In the genomic region with DNA sequence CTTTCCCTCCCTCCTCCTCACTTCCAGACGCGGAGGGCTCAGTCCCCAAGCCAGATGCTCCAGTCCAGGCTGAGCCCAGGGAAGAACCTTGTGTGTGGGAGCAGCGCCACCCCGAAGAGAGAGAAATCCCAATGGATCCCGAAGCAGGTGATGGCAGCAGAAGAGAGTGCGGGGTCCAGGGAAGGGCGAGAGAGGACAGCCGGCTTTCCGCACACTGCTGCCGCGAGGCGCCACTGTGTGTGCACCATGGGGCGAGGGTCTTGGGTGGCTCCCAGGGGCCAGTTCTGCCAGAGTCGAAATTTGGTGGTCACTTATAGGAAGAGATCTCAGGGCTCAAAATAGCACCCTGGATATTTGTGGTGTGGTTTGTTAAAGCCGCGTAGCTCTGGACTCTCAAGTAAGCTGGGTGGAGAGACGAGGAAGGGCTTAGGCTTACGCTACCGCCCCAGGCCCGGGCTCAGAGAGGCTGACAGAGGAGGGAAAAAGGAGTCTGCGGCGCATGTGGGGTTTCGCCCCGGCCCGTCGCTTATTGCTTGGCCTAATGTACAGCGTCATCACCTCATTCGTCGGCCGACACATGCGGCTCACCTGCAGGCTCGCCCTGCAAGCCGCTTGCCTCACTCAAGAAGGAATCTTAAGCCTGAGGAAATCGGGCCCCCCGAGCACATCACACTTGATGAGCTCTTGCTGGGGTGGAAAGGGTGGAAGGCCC, we compare ENCODE assay signal across 19 cellular contexts.
"Had no signal": no experiment of that assay in that cellular context is flagged by ENCODE, and none has a peak within 500 bp of the region (broad histone marks: within the 10 kb centered on the region; RNA-seq: fewer than 3 reads in every experiment).

No MANE protein-coding gene starts in this region.

- H3K27ac ChIP-seq: adrenal gland, ascending aorta, coronary artery, epithelial cell of prostate, lower lobe of right lung, SJSA1, transverse colon, uterus had no signal

- H3K36me3 ChIP-seq: uterus had no signal

- H3K9me3 Mint-ChIP-seq: activated T-helper 1 cell treated with anti-CD3 and anti-CD28 coated beads, Interleukin-12 subunit alpha, Interleukin-12 subunit beta, Interleukin-2, Interleukin-4 antibody, amounts not matched to agents 30 ng/mL and 10 ng/mL and 1 ng/mL, durations not matched to agents 14 hours and 24 hours and 36 hours; naive B cell had no signal

- ATAC-seq: lower lobe of right lung had no signal

- DNase-seq: activated CD4-positive, alpha-beta T cell treated with anti-CD3 and anti-CD28 coated beads for 4 hours; activated CD8-positive, alpha-beta memory T cell treated with anti-CD3 and anti-CD28 coated beads, Interleukin-2, amount 50 U/mL, for 48 hours; adrenal gland; lower lobe of right lung; naive B cell; retina; stimulated activated CD4-positive, alpha-beta T cell treated with anti-CD3 and anti-CD28 coated beads, Interleukin-12 subunit alpha, Interleukin-12 subunit beta, amount 100 ng/mL, for 4 hours; T-helper 1 cell; transverse colon; uterus had no signal

- H3K4me3 Mint-ChIP-seq: activated naive CD8-positive, alpha-beta T cell; activated T-helper 1 cell treated with anti-CD3 and anti-CD28 coated beads, Interleukin-12 subunit alpha, Interleukin-12 subunit beta, Interleukin-2, Interleukin-4 antibody, amounts not matched to agents 30 ng/mL and 10 ng/mL and 1 ng/mL, durations not matched to agents 14 hours and 24 hours and 36 hours; naive B cell had no signal

- H3K9me3 ChIP-seq: adrenal gland, ascending aorta, lower lobe of right lung, SJSA1, transverse colon, uterus had no signal

- H3K27me3 Mint-ChIP-seq: activated naive CD8-positive, alpha-beta T cell; naive B cell; progenitor cell of endocrine pancreas had no signal

- FAIRE-seq: keratinocyte, TTC549 had no signal

- H3K27me3 ChIP-seq: adrenal gland, ascending aorta, SJSA1, transverse colon, uterus had no signal

- H3K4me3 ChIP-seq: adrenal gland, ascending aorta, coronary artery, lower lobe of right lung, SJSA1, transverse colon, uterus had no signal

- H3K27ac Mint-ChIP-seq: activated naive CD8-positive, alpha-beta T cell; activated T-helper 1 cell treated with anti-CD3 and anti-CD28 coated beads, Interleukin-12 subunit alpha, Interleukin-12 subunit beta, Interleukin-2, Interleukin-4 antibody, amounts not matched to agents 30 ng/mL and 10 ng/mL and 1 ng/mL, durations not matched to agents 14 hours and 24 hours and 36 hours had no signal

- H3K4me1 ChIP-seq: adrenal gland, ascending aorta, transverse colon, uterus had no signal
